29 cellular contexts compared by ENCODE assay signal in genomic region chr5:102886586-102886985, GRCh38.
"Had no signal": no experiment of that assay in that cellular context is flagged by ENCODE, and none has a peak within 500 bp of the region (broad histone marks: within the 10 kb centered on the region; RNA-seq: fewer than 3 reads in every experiment).

No MANE protein-coding gene starts in this region.

- ATAC-seq: activated CD8-positive, alpha-beta T cell treated with anti-CD3 and anti-CD28 coated beads for 36 hours; body of pancreas had no signal

- H3K27ac Mint-ChIP-seq: activated CD8-positive, alpha-beta T cell treated with anti-CD3 and anti-CD28 coated beads for 36 hours; activated naive CD4-positive, alpha-beta T cell treated with anti-CD3 and anti-CD28 coated beads, Interleukin-2, amount 50 U/mL, for 24 hours; activated T-cell treated with anti-CD3 and anti-CD28 coated beads, Interleukin-2, amount 50 U/mL, for 24 hours; activated T-helper 1 cell treated with anti-CD3 and anti-CD28 coated beads, Interleukin-12 subunit alpha, Interleukin-12 subunit beta, Interleukin-2, Interleukin-4 antibody, amounts not matched to agents 30 ng/mL and 10 ng/mL and 1 ng/mL, durations not matched to agents 14 hours and 24 hours and 36 hours had no signal

- H3K36me3 ChIP-seq: ascending aorta, Peyer's patch, WERI-Rb-1 had no signal

- H3K9ac ChIP-seq: SK-N-SH had no signal

- H3K4me3 ChIP-seq: ascending aorta, body of pancreas, Peyer's patch, SJCRH30 had no signal

- H3K9me3 ChIP-seq: body of pancreas, Peyer's patch, SJCRH30, SK-N-SH had no signal

- H3K4me1 ChIP-seq: body of pancreas, Peyer's patch, SJCRH30 had no signal

- H3K4me2 ChIP-seq: SK-N-SH had no signal

- H3K27me3 ChIP-seq: ascending aorta, body of pancreas, Peyer's patch, SJCRH30 had no signal

- H3K9me2 ChIP-seq: SK-N-SH had no signal

- H3K4me3 Mint-ChIP-seq: activated CD8-positive, alpha-beta T cell treated with anti-CD3 and anti-CD28 coated beads for 36 hours; activated naive CD4-positive, alpha-beta T cell treated with anti-CD3 and anti-CD28 coated beads, Interleukin-2, amount 50 U/mL, for 24 hours; activated T-cell treated with anti-CD3 and anti-CD28 coated beads, Interleukin-2, amount 50 U/mL, for 24 hours; activated T-helper 1 cell treated with anti-CD3 and anti-CD28 coated beads, Interleukin-12 subunit alpha, Interleukin-12 subunit beta, Interleukin-2, Interleukin-4 antibody, amounts not matched to agents 30 ng/mL and 10 ng/mL and 1 ng/mL, durations not matched to agents 14 hours and 24 hours and 36 hours had no signal

- H3K9me3 Mint-ChIP-seq: activated CD8-positive, alpha-beta T cell treated with anti-CD3 and anti-CD28 coated beads for 36 hours; activated naive CD4-positive, alpha-beta T cell treated with anti-CD3 and anti-CD28 coated beads, Interleukin-2, amount 50 U/mL, for 24 hours; activated T-cell treated with anti-CD3 and anti-CD28 coated beads, Interleukin-2, amount 50 U/mL, for 24 hours; activated T-helper 1 cell treated with anti-CD3 and anti-CD28 coated beads, Interleukin-12 subunit alpha, Interleukin-12 subunit beta, Interleukin-2, Interleukin-4 antibody, amounts not matched to agents 30 ng/mL and 10 ng/mL and 1 ng/mL, durations not matched to agents 14 hours and 24 hours and 36 hours had no signal

- H3K27me3 Mint-ChIP-seq: activated CD8-positive, alpha-beta T cell treated with anti-CD3 and anti-CD28 coated beads for 36 hours; activated naive CD4-positive, alpha-beta T cell treated with anti-CD3 and anti-CD28 coated beads, Interleukin-2, amount 50 U/mL, for 24 hours; activated T-cell treated with anti-CD3 and anti-CD28 coated beads, Interleukin-2, amount 50 U/mL, for 24 hours had no signal

- DNase-seq: activated CD4-positive, alpha-beta T cell treated with anti-CD3 and anti-CD28 coated beads for 4 hours; activated CD8-positive, alpha-beta memory T cell treated with anti-CD3 and anti-CD28 coated beads, Interleukin-2, amount 50 U/mL, for 48 hours; activated CD8-positive, alpha-beta T cell treated with anti-CD3 and anti-CD28 coated beads for 36 hours; activated effector memory CD4-positive, alpha-beta T cell treated with Interleukin-2 at 50 U/mL for 16 hours; activated naive CD4-positive, alpha-beta T cell; activated T-cell treated with anti-CD3 and anti-CD28 coated beads, Interleukin-2, amount 50 U/mL, for 24 hours; body of pancreas; central memory CD4-positive, alpha-beta T cell; Karpas-422; NCI-H1048; NCI-H146; NCI-H187 treated with DMSO at 0.1 percent for 48 hours; NCI-H2081 treated with DMSO at 0.1 percent for 48 hours; NCI-H2171; NCI-H2227 treated with DMSO at 0.1 percent for 48 hours; NCI-H446 treated with DMSO at 0.1 percent for 48 hours; NCI-H524 treated with DMSO at 0.1 percent for 48 hours; NK-92 treated with Interleukin-12 subunit alpha and Interleukin-12 subunit beta, amount 100 ng/mL, for 24 hours; OCI-M1; Peyer's patch; Right ventricle myocardium superior; SJCRH30; SK-N-SH; T-helper 1 cell; WERI-Rb-1 had no signal

- H3K27ac ChIP-seq: ascending aorta, body of pancreas, Peyer's patch, RWPE1, SJCRH30, WERI-Rb-1 had no signal
